ENCODE assay signal across 9 cellular contexts in genomic region chr19:1945899-1946298, GRCh38. TPM values are rescaled to one million over a fixed set of nuclear protein-coding genes. Genes with fewer than 3 reads are reported as not detected.
DNase-seq lines count a peak whose midpoint lies in the region; ATAC-seq, FAIRE-seq and TF ChIP-seq lines count a peak whose summit lies in the region.
"Had no signal": no experiment of that assay in that cellular context is flagged by ENCODE, and none has a peak within 500 bp of the region (broad histone marks: within the 10 kb centered on the region; RNA-seq: fewer than 3 reads in every experiment).

No MANE protein-coding gene starts in this region.

- no peaks in the 10 kb centered on the region for H3K9me3 ChIP-seq in A549
- H3K9me3 ChIP-seq: HAP-1 had no signal

- peak; percentile 27; the same call in 2 of the 3 replicates for TF ChIP-seq CTCF in A549 (IDR thresholded peaks at IDR 0.05)
- TF ChIP-seq CTCF in GM10266 (IDR thresholded peaks at IDR 0.05; ENCODE audit: control insufficient read depth, insufficient read depth, low read depth, missing control alignments), result peak; percentile 63
- TF ChIP-seq CTCF in osteocyte (IDR thresholded peaks at IDR 0.05), result peak; percentile 63

- H3K27me3 Mint-ChIP-seq in osteocyte (ENCODE audit: unreplicated experiment), result no peaks in the 10 kb centered on the region

- H3K4me1 Mint-ChIP-seq in osteocyte (ENCODE audit: unreplicated experiment), result peaks cover 21% of the 10 kb centered on the region

- H3K27ac Mint-ChIP-seq in osteocyte (ENCODE audit: unreplicated experiment), result peak overlapping the region; percentile 12

- H3K4me3 ChIP-seq in A549, result no peak overlapping the region
- H3K4me3 ChIP-seq: HAP-1 had no signal

- TF ChIP-seq RAD21 in A549 (conservative IDR thresholded peaks at IDR 0.05 in 1 of 2, IDR thresholded peaks at IDR 0.05 in 1 of 2), result 0 out of 5 replicates have a peak, but pooled peaks of 1 of the 2 experiments have one; percentile 20

- CTCF ChIA-PET in A549 (lab: Yijun Ruan, JAX), result interaction anchor here (0.5 to 1.7 kb wide), 10 partner anchors 10 to 213 kb away, joined by 3 to 5 read pairs (median 3); no protein-coding TSS in a partner anchor

- no peak overlapping the region for H3K4me2 ChIP-seq in A549

- H3K36me3 Mint-ChIP-seq in osteocyte (ENCODE audit: unreplicated experiment), result no peaks in the 10 kb centered on the region

- H3K27ac ChIP-seq in A549, result no peak overlapping the region

- H3K9me3 Mint-ChIP-seq in osteocyte (ENCODE audit: unreplicated experiment), result no peaks in the 10 kb centered on the region

- H3K4me3 Mint-ChIP-seq in osteocyte (ENCODE audit: unreplicated experiment), result no peak overlapping the region

- FAIRE-seq in A549 (lab: Jason Lieb, UNC), result no peak
- FAIRE-seq in RCC 7860 (lab: Jason Lieb, UNC), result no peak

- peak in 1 of 2 experiments; percentile 43; a peak in 3 of 6 replicates for ATAC-seq in A549
- peak; percentile 30 for ATAC-seq in SK-N-SH treated with all-trans-retinoic acid at 6 μM for 48 hours
- ATAC-seq in GM21723 (IDR thresholded peaks at IDR 0.05; ENCODE audit: unreplicated experiment), result no peak
- ATAC-seq in HG02884 (IDR thresholded peaks at IDR 0.05; ENCODE audit: unreplicated experiment), result no peak

- 76% methylated on average over 18 of the region's 18 CpGs for WGBS in A549 (ENCODE audit: missing lambda C conversion rate)

- DNase-seq in A549 (ENCODE audit: low read depth in 1 of 2, low spot score in 1 of 2) (peak; percentile 47 to 56), GM10266 (ENCODE audit: extremely low spot score) (no peak), epidermal melanocyte (ENCODE audit: insufficient read length, low spot score) (peak; percentile 36), osteocyte (ENCODE audit: extremely low spot score, unreplicated experiment) (peak; percentile 86), RCC 7860 (ENCODE audit: low spot score) (no peak)

- TF ChIP-seq POLR2A in A549 (IDR thresholded peaks at IDR 0.05; ENCODE audit: low read length), result no peak

- POLR2A ChIA-PET in A549 (lab: Yijun Ruan, JAX), result no interaction called here

- no peak for TF ChIP-seq EP300 in A549 (IDR thresholded peaks at IDR 0.05)

- H3K4me1 ChIP-seq in A549, result 0 out of 3 replicates have a peak, but pooled peaks cover 3% of the 10 kb centered on the region

TF ChIP-seq in A549, 52 proteins besides CTCF, POLR2A, EP300 and RAD21:
- TF ChIP-seq ZC3H11A (IDR thresholded peaks at IDR 0.05), result 0 out of 2 replicates have a peak, but pooled peaks have one; percentile 18
- no peak for TF ChIP-seq SMC3 (IDR thresholded peaks at IDR 0.05)
- TF ChIP-seq POLR2AphosphoS2 (conservative IDR thresholded peaks at IDR 0.05; ENCODE audit: low read length), result no peak
- TF ChIP-seq MAX (IDR thresholded peaks at IDR 0.05), result no peak
- no peak for TF ChIP-seq E2F6 (IDR thresholded peaks at IDR 0.05; ENCODE audit: borderline replicate concordance, low read depth)
- no peak for TF ChIP-seq ELK1 (IDR thresholded peaks at IDR 0.05; ENCODE audit: low read depth, low read length)
- no peak for TF ChIP-seq FOSB (CRISPR knock-in tag; IDR thresholded peaks at IDR 0.05)

TF ChIP-seq in SK-N-SH treated with all-trans-retinoic acid at 6 μM for 48 hours, 23 proteins besides CTCF, POLR2A, EP300 and RAD21:
- TF ChIP-seq ZFP3 (CRISPR knock-in tag; IDR thresholded peaks at IDR 0.05) (no peak), TSHZ2 (CRISPR knock-in tag; IDR thresholded peaks at IDR 0.05) (no peak), TOX (CRISPR knock-in tag; IDR thresholded peaks at IDR 0.05; ENCODE audit: borderline replicate concordance) (no peak)

RNA-seq across cellular contexts. Expression of gene CSNK1G2, which starts 4.9 kb away (rescaled TPM):
- polyA plus RNA-seq in A549 (2011; rRNA removed) (14.4 and 15.5 TPM in 2 replicates), A549 (2017; fragmentation: RNase III; extraction: RNeasy Plus Mini Kit Qiagen cat#74134 plus additional on column Dnase treatment) (36.9 to 43.7 TPM (median 42.0 TPM) in 3 replicates)
- polyA plus RNA-seq in A549 (2012; cell fraction: cytosol; rRNA removed), result 77.4 and 94.1 TPM in 2 replicates
- polyA plus RNA-seq in A549 (2012; cell fraction: nucleus; rRNA removed), result 332 and 422 TPM in 2 replicates
- polyA minus RNA-seq in A549 (2011; rRNA and poly(A)+ RNA removed), result 14.2 and 24.8 TPM in 2 replicates
- total RNA-seq in osteocyte, result 71.6 and 72.2 TPM in 2 replicates

RNA-seq across cellular contexts. Expression of gene ADAT3, which starts 40.7 kb away (rescaled TPM):
- 0.65 and 0.66 TPM in 2 replicates for polyA plus RNA-seq in A549 (2011; rRNA removed)
- polyA plus RNA-seq in A549 (2012; cell fraction: cytosol; rRNA removed), result 4.3 and 7.9 TPM in 2 replicates
- polyA plus RNA-seq in A549 (2012; cell fraction: nucleus; rRNA removed), result 9.1 and 18.1 TPM in 2 replicates
- polyA plus RNA-seq in A549 (2017; fragmentation: RNase III; extraction: RNeasy Plus Mini Kit Qiagen cat#74134 plus additional on column Dnase treatment), result 4.2 to 5.6 TPM (median 5.3 TPM) in 3 replicates
- polyA minus RNA-seq in A549 (2011; rRNA and poly(A)+ RNA removed), result 0.58 and 1.3 TPM in 2 replicates
- total RNA-seq in osteocyte, result 6.8 and 7.4 TPM in 2 replicates

RNA-seq across cellular contexts. Expression of gene SCAMP4, which starts 40.7 kb away (rescaled TPM):
- polyA plus RNA-seq in A549 (2011; rRNA removed), result 7.6 and 11.9 TPM in 2 replicates
- polyA plus RNA-seq in A549 (2012; cell fraction: cytosol; rRNA removed), result 30.6 and 45.0 TPM in 2 replicates
- 52.5 and 89.2 TPM in 2 replicates for polyA plus RNA-seq in A549 (2012; cell fraction: nucleus; rRNA removed)
- polyA plus RNA-seq in A549 (2017; fragmentation: RNase III; extraction: RNeasy Plus Mini Kit Qiagen cat#74134 plus additional on column Dnase treatment), result 60.9 to 63.4 TPM (median 63.0 TPM) in 3 replicates
- polyA minus RNA-seq in A549 (2011; rRNA and poly(A)+ RNA removed), result 7.4 and 13.4 TPM in 2 replicates
- total RNA-seq in osteocyte, result 75.8 and 79.4 TPM in 2 replicates

Comparison
In these comparisons a context has a peak if more than half of its experiments do, and no peak if none do; other contexts are left out.
1. DNase-seq: peak in A549 (2 of 2), epidermal melanocyte (single experiment) and osteocyte (single experiment); none in GM10266 (single experiment) and RCC 7860 (single experiment).
2. Peak in every context shown above with its lines, with median percentiles within 50 percentile points of each other: CTCF ChIP-seq.